ENCODE assay signal across 16 cellular contexts in genomic region chr21:45410865-45411809, GRCh38. TPM values are rescaled to one million over a fixed set of nuclear protein-coding genes. Genes with fewer than 3 reads are reported as not detected.
DNase-seq lines count a peak whose midpoint lies in the region; ATAC-seq, FAIRE-seq and TF ChIP-seq lines count a peak whose summit lies in the region.
"Had no signal": no experiment of that assay in that cellular context is flagged by ENCODE, and none has a peak within 500 bp of the region (broad histone marks: within the 10 kb centered on the region; RNA-seq: fewer than 3 reads in every experiment).

No MANE protein-coding gene starts in this region.

- H4K20me1 ChIP-seq in H1 (replicated peaks in 1 of 2; ENCODE audit: control insufficient read depth in 1 of 2, insufficient read depth in 2 of 2, low read length in 2 of 2) = peaks cover 50 to 64% of the 10 kb centered on the region in 2 experiments

- H3K27me3 ChIP-seq in H1 (replicated peaks in 1 of 4; ENCODE audit: control insufficient read depth in 3 of 4, extremely low read depth in 1 of 4, insufficient read depth in 3 of 4, low read length in 3 of 4) (no peaks in the 10 kb centered on the region), thoracic aorta (replicated peaks; ENCODE audit: insufficient read depth) (no peaks in the 10 kb centered on the region)

- peaks cover 4% of the 10 kb centered on the region; the same call in 1 of the 2 replicates for H3K23me2 ChIP-seq in H1 (ENCODE audit: low read depth, low read length)

- TF ChIP-seq CTCF in H1 (IDR thresholded peaks at IDR 0.05; ENCODE audit: control extremely low read depth in 1 of 3, insufficient read depth in 1 of 3, low read depth in 1 of 3, low read length in 3 of 3) (no peak), thoracic aorta (IDR thresholded peaks at IDR 0.05) (no peak), natural killer cell (IDR thresholded peaks at IDR 0.05) (no peak)

- no peak overlapping the region for H3K18ac ChIP-seq in H1 (ENCODE audit: extremely low read depth, low read length)

- H3K9me3 ChIP-seq in H1 (ENCODE audit: insufficient read depth in 2 of 2, low read depth in 1 of 2, low read length in 1 of 2) (no peaks in the 10 kb centered on the region), thoracic aorta (no peaks in the 10 kb centered on the region)
- H3K9me3 ChIP-seq: BLaER1 treated with 17β-estradiol and CSF1 and Interleukin-3, amounts not matched to agents 10 nM and 100 nM; neutrophil had no signal

- no peaks in the 10 kb centered on the region for H3K9me3 Mint-ChIP-seq in natural killer cell
- H3K9me3 Mint-ChIP-seq: T-helper 1 cell treated with Interleukin-12 subunit alpha and Interleukin-12 subunit beta and Interleukin-4 antibody, amounts not matched to agents 30 μg/mL and 1 μg/mL, for 36 hours had no signal

- no peak for FAIRE-seq in H1 (lab: Jason Lieb, UNC)
- FAIRE-seq: G401.6, GM18507 had no signal

- H3K4me2 ChIP-seq in H1 (ENCODE audit: insufficient read depth in 1 of 2, low read depth in 2 of 2, low read length in 2 of 2) = no peak overlapping the region

- POLR2A ChIA-PET in H1 (lab: Charles Lee; ENCODE audit: partially characterized antibody) = interaction anchor here (0.9 to 1.8 kb wide), 7 partner anchors 9 to 123 kb away, joined by 3 to 13 read pairs (median 3); partner anchors contain the start of gene POFUT2

- H3K36me3 ChIP-seq in H1 (ENCODE audit: control insufficient read depth in 2 of 4, insufficient read depth in 4 of 4, low read length in 3 of 4) (no peaks in the 10 kb centered on the region; a peak in 1 of 8 replicates), thoracic aorta (no peaks in the 10 kb centered on the region)
- H3K36me3 ChIP-seq: BLaER1 treated with 17β-estradiol and CSF1 and Interleukin-3, amounts not matched to agents 10 nM and 100 nM; neutrophil had no signal

- H3K27ac Mint-ChIP-seq in natural killer cell = no peak overlapping the region
- H3K27ac Mint-ChIP-seq: T-helper 1 cell treated with Interleukin-12 subunit alpha and Interleukin-12 subunit beta and Interleukin-4 antibody, amounts not matched to agents 30 μg/mL and 1 μg/mL, for 36 hours had no signal

- H3K4me3 ChIP-seq in H1 (ENCODE audit: extremely low read depth in 1 of 4, insufficient read depth in 2 of 4, low read depth in 3 of 4, low read length in 4 of 4) = no peak overlapping the region; a peak in 1 of 8 replicates
- no peak overlapping the region for H3K4me3 ChIP-seq in thoracic aorta
- H3K4me3 ChIP-seq: BLaER1 treated with 17β-estradiol and CSF1 and Interleukin-3, amounts not matched to agents 10 nM and 100 nM had no signal

- no peak overlapping the region for H4K91ac ChIP-seq in H1 (replicated peaks; ENCODE audit: insufficient read length, low read length)

- H2AFZ ChIP-seq in H1 (ENCODE audit: low read length) = no peak overlapping the region

- peak overlapping the region; percentile 71; the same call in 1 of the 2 replicates for H2BK5ac ChIP-seq in H1 (ENCODE audit: low read depth, low read length)

- ATAC-seq in left lobe of liver (peak; percentile 43), thoracic aorta (ENCODE audit: insufficient number of reproducible peaks, low FRiP score, low read depth) (no peak), natural killer cell (no peak), HG03097 (IDR thresholded peaks at IDR 0.05; ENCODE audit: low FRiP score, unreplicated experiment) (no peak)

- no peak for TF ChIP-seq RAD21 in H1 (IDR thresholded peaks at IDR 0.05 in 1 of 2, conservative IDR thresholded peaks at IDR 0.05 in 1 of 2; ENCODE audit: low read depth in 2 of 2, low read length in 2 of 2)

- H3K4me1 Mint-ChIP-seq in natural killer cell = peaks cover 5 to 7% of the 10 kb centered on the region in 2 donors

- no peak overlapping the region for H3K4ac ChIP-seq in H1 (replicated peaks; ENCODE audit: insufficient read length, low read depth, low read length)

- H3K79me1 ChIP-seq in H1 (ENCODE audit: low read depth, low read length) = peaks cover 23% of the 10 kb centered on the region

- intact Hi-C loops in natural killer cell (cut with micrococcal nuclease) = no loop called here

- no peak for TF ChIP-seq EP300 in H1 (IDR thresholded peaks at IDR 0.05; ENCODE audit: borderline replicate concordance in 1 of 2, low read depth in 2 of 2, low read length in 2 of 2)

- CTCF ChIA-PET in H1 (lab: Charles Lee; ENCODE audit: partially characterized antibody) = interaction anchor here (0.7 to 2.6 kb wide), 10 partner anchors 12 to 121 kb away, joined by 3 to 8 read pairs (median 3); no protein-coding TSS in a partner anchor

- H3K14ac ChIP-seq in H1 (ENCODE audit: insufficient read length) = no peak overlapping the region

- TF ChIP-seq POLR2A in H1 (IDR thresholded peaks at IDR 0.05; ENCODE audit: control extremely low read depth in 1 of 2, low read depth in 2 of 2, low read length in 2 of 2) = no peak

- no peak overlapping the region for H4K5ac ChIP-seq in H1 (ENCODE audit: insufficient read length, low read depth, low read length)

- 0 out of 2 replicates have a peak overlapping the region, but pooled peaks have one; percentile 9 for H2BK12ac ChIP-seq in H1 (ENCODE audit: low read depth, low read length)

- no peak overlapping the region for H3K56ac ChIP-seq in H1 (replicated peaks; ENCODE audit: insufficient read length, low read depth, low read length)

- H3K4me3 Mint-ChIP-seq in natural killer cell = no peak overlapping the region
- H3K4me3 Mint-ChIP-seq: T-helper 1 cell treated with Interleukin-12 subunit alpha and Interleukin-12 subunit beta and Interleukin-4 antibody, amounts not matched to agents 30 μg/mL and 1 μg/mL, for 36 hours had no signal

- H2BK120ac ChIP-seq in H1 (replicated peaks; ENCODE audit: low read depth, low read length) = no peak overlapping the region

- WGBS in H1 (ENCODE audit: extremely low coverage in 1 of 2, insufficient coverage in 1 of 2, insufficient read length in 1 of 2, insufficient replicate concordance in 2 of 2, low coverage in 1 of 2, low lambda C conversion rate in 2 of 2, missing lambda C conversion rate in 1 of 2), 2 experiments = 84% methylated on average over 31 of the region's 31 CpGs; no CpG with 5 or more reads in 1 of the 2 experiments

- no peak overlapping the region for H3K27ac ChIP-seq in H1 (ENCODE audit: low read depth, low read length)
- H3K27ac ChIP-seq in thoracic aorta = peak overlapping the region; percentile 65 to 73
- H3K27ac ChIP-seq: BLaER1 treated with 17β-estradiol and CSF1 and Interleukin-3, amounts not matched to agents 10 nM and 100 nM; neutrophil had no signal

- H2BK15ac ChIP-seq in H1 (ENCODE audit: low read length) = no peak overlapping the region

- no peak overlapping the region for H2BK20ac ChIP-seq in H1 (ENCODE audit: low read length)

- H3K9ac ChIP-seq in H1 (replicated peaks in 1 of 4; ENCODE audit: extremely low read depth in 1 of 4, low read depth in 3 of 4, low read length in 3 of 4) = no peak overlapping the region
- H3K9ac ChIP-seq: BLaER1 treated with 17β-estradiol and CSF1 and Interleukin-3, amounts not matched to agents 10 nM and 100 nM had no signal

- H3K79me2 ChIP-seq in H1 (ENCODE audit: control insufficient read depth in 1 of 2, insufficient read depth in 2 of 2, low read length in 2 of 2) = peaks cover 45 to 99% of the 10 kb centered on the region in 2 experiments

- H3K36me3 Mint-ChIP-seq in natural killer cell = no peaks in the 10 kb centered on the region

- H2AK5ac ChIP-seq in H1 (ENCODE audit: low read depth, low read length) = 0 out of 2 replicates have a peak overlapping the region, but pooled peaks have one; percentile 67

- H3K27me3 Mint-ChIP-seq in natural killer cell (ENCODE audit: low read depth in 2 of 2) = peaks cover 17 to 24% of the 10 kb centered on the region in 2 donors

- peaks cover 13 to 60% (median 48%) of the 10 kb centered on the region in 4 experiments for H3K4me1 ChIP-seq in H1 (replicated peaks in 1 of 4; ENCODE audit: control insufficient read depth in 3 of 4, insufficient read depth in 4 of 4, low read length in 3 of 4)
- H3K4me1 ChIP-seq in thoracic aorta (ENCODE audit: control insufficient read depth in 1 of 2, low read depth in 2 of 2) = peaks cover 22 to 75% of the 10 kb centered on the region in 2 donors

- H4K8ac ChIP-seq in H1 (ENCODE audit: extremely low read depth, insufficient read depth, low read length) = peak overlapping the region; percentile 42

- no peak overlapping the region for H3K23ac ChIP-seq in H1 (ENCODE audit: insufficient read length)

- DNase-seq in OCI-M1 (lab: John Stamatoyannopoulos, UW) (peak; percentile 99), H1 (ENCODE audit: low read depth in 1 of 2, low spot score in 2 of 2) (no peak), left lobe of liver (ENCODE audit: low spot score) (peak; percentile 71), thoracic aorta (ENCODE audit: low spot score) (no peak), DMS53 treated with DMSO at 0.1 percent for 48 hours (lab: John Stamatoyannopoulos, UW; ENCODE audit: unreplicated experiment) (no peak), natural killer cell (no peak)
- DNase-seq in stimulated activated naive CD4-positive, alpha-beta T cell treated with Interleukin-2 at 50 U/mL for 16 hours (lab: John Stamatoyannopoulos, UW) = no peak
- DNase-seq: activated CD4-positive, alpha-beta T cell treated with anti-CD3 and anti-CD28 coated beads, Interleukin-2, amount 50 U/mL, for 4 hours; activated effector memory CD4-positive, alpha-beta T cell treated with anti-CD3 and anti-CD28 coated beads, Interleukin-2, amount 50 U/mL, for 16 hours; NCI-H2029 had no signal

TF ChIP-seq in H1, 55 proteins besides CTCF, POLR2A, EP300 and RAD21 (continues in another document):
- TF ChIP-seq CTBP2 (IDR thresholded peaks at IDR 0.05; ENCODE audit: borderline replicate concordance, insufficient read depth, insufficient read length, low read length) = no peak
- no peak for TF ChIP-seq CREB1 (IDR thresholded peaks at IDR 0.05)
- TF ChIP-seq USF2 (IDR thresholded peaks at IDR 0.05; ENCODE audit: low read length) = no peak
- TF ChIP-seq SP4 (IDR thresholded peaks at IDR 0.05; ENCODE audit: low read length) = no peak

RNA-seq across cellular contexts. Expression of gene COL18A1, which starts 6.2 kb away (rescaled TPM):
- total RNA-seq in H1 (2021; fragmentation: NEBNext Ultra II Directional; extraction: Animal tissue kit (Norgen Biotek cat#: 25700)) = 201 and 205 TPM in 2 replicates
- 145 and 239 TPM in 2 replicates for polyA plus RNA-seq in H1 (2011; rRNA removed)
- polyA plus RNA-seq in H1 (2011; cell fraction: cytosol; rRNA removed) = 167 TPM
- polyA plus RNA-seq in H1 (2011; cell fraction: nucleus; rRNA removed) = 627 TPM
- polyA plus RNA-seq in H1 (2012, experiment 1 of 2) = 80.5 to 132 TPM (median 130 TPM) in 4 replicates
- 88.9 TPM for polyA plus RNA-seq in H1 (2012, experiment 2 of 2)
- 269 TPM for polyA plus RNA-seq in H1 (2013, experiment 1 of 2)
- 226 TPM for polyA plus RNA-seq in H1 (2013, experiment 2 of 2)
- 30.9 and 31.7 TPM in 2 replicates for polyA minus RNA-seq in H1 (2011; rRNA and poly(A)+ RNA removed)
- 90.3 TPM for polyA minus RNA-seq in H1 (2011; cell fraction: cytosol; rRNA and poly(A)+ RNA removed)
- 88.2 TPM for polyA minus RNA-seq in H1 (2011; cell fraction: nucleus; rRNA and poly(A)+ RNA removed)
- total RNA-seq in left lobe of liver (499 TPM), thoracic aorta (100 to 1,000 TPM; 507 to 811 TPM), natural killer cell (10 to 100 TPM; 12.3 to 22.3 (median 12.7) TPM)

Comparison
In these comparisons a context has a peak if more than half of its experiments do, and no peak if none do; other contexts are left out.
1. DNase-seq: peak in OCI-M1 (single experiment) and left lobe of liver (single experiment); none in H1 (0 of 2), thoracic aorta (single experiment), DMS53 treated with DMSO at 0.1 percent for 48 hours (single experiment), natural killer cell (single experiment) and stimulated activated naive CD4-positive, alpha-beta T cell treated with Interleukin-2 at 50 U/mL for 16 hours (single experiment).